Comparison of ENCODE assay signal across 9 cellular contexts in genomic region chr5:154756203-154756870, GRCh38. TPM values are rescaled to one million over a fixed set of nuclear protein-coding genes. Genes with fewer than 3 reads are reported as not detected.
DNase-seq lines count a peak whose midpoint lies in the region; ATAC-seq, FAIRE-seq and TF ChIP-seq lines count a peak whose summit lies in the region.
"Had no signal": no experiment of that assay in that cellular context is flagged by ENCODE, and none has a peak within 500 bp of the region (broad histone marks: within the 10 kb centered on the region; RNA-seq: fewer than 3 reads in every experiment).

No MANE protein-coding gene starts in this region.

- peak overlapping the region; percentile 98 for H3K27ac Mint-ChIP-seq in GM23338

- peaks cover 4% of the 10 kb centered on the region; the same call in 2 of the 3 replicates for H3K9me3 Mint-ChIP-seq in GM23338

- H3K4me3 ChIP-seq in GM23338 = peak overlapping the region; percentile 100
- peak overlapping the region; percentile 86 for H3K4me3 ChIP-seq in astrocyte of the cerebellum (ENCODE audit: low read depth, low read length)
- peak overlapping the region; percentile 93 for H3K4me3 ChIP-seq in iPS-18c (ENCODE audit: insufficient read depth, low read depth, low read length)
- peak overlapping the region; percentile 94 for H3K4me3 ChIP-seq in smooth muscle cell

- no peak for DNase-seq in GM23338 (ENCODE audit: low spot score)
- DNase-seq in T follicular helper cell (ENCODE audit: low read depth) = peak; percentile 12
- no peak for DNase-seq in astrocyte of the cerebellum (ENCODE audit: low read depth)
- DNase-seq in smooth muscle cell (lab: John Stamatoyannopoulos, UW; ENCODE audit: unreplicated experiment) = peak; percentile 29
- DNase-seq in SHP77 (lab: John Stamatoyannopoulos, UW) = no peak
- no peak for DNase-seq in RCC 7860 (ENCODE audit: low spot score)

- H4K20me1 ChIP-seq in GM23338 (replicated peaks; ENCODE audit: insufficient read depth) (peaks cover 32% of the 10 kb centered on the region), smooth muscle cell (ENCODE audit: low read depth) (peaks cover 43% of the 10 kb centered on the region)

- H3K9ac ChIP-seq in smooth muscle cell (ENCODE audit: low read depth) = peak overlapping the region; percentile 84

- no peak for FAIRE-seq in RCC 7860 (lab: Jason Lieb, UNC)
- FAIRE-seq: frontal cortex had no signal

- H3K36me3 ChIP-seq in GM23338 (ENCODE audit: insufficient read depth) (no peaks in the 10 kb centered on the region), smooth muscle cell (ENCODE audit: low read depth) (no peaks in the 10 kb centered on the region)

- in situ Hi-C loops in astrocyte of the cerebellum (cut with HindIII; ENCODE audit: low sequenced_read_pairs) = no loop called here

- H3K79me2 ChIP-seq in GM23338 (replicated peaks; ENCODE audit: insufficient read depth) (peaks cover 76% of the 10 kb centered on the region), smooth muscle cell (ENCODE audit: low read depth) (peaks cover 58% of the 10 kb centered on the region)

- H3K4me1 ChIP-seq in GM23338 (ENCODE audit: insufficient read depth) (peaks cover 53% of the 10 kb centered on the region), smooth muscle cell (ENCODE audit: low read depth) (peaks cover 28% of the 10 kb centered on the region)

- H3K4me1 Mint-ChIP-seq in GM23338 = peaks cover 49% of the 10 kb centered on the region

- H3K27ac ChIP-seq in GM23338 (ENCODE audit: low read depth) (peak overlapping the region; percentile 91), smooth muscle cell (ENCODE audit: low read depth) (peak overlapping the region; percentile 77)

- no peaks in the 10 kb centered on the region for H3K9me2 ChIP-seq in GM23338 (ENCODE audit: insufficient read depth)

- ATAC-seq in GM23338 (no peak), HG02973 (IDR thresholded peaks at IDR 0.05; ENCODE audit: unreplicated experiment) (no peak)

- H3K4me3 Mint-ChIP-seq in GM23338 = peak overlapping the region; percentile 98

- peaks cover 8% of the 10 kb centered on the region for H3K36me3 Mint-ChIP-seq in GM23338 (ENCODE audit: low read depth)

- WGBS in smooth muscle cell (ENCODE audit: low lambda C conversion rate) = under 1% methylated on average over 40 of the region's 48 CpGs

- no peak overlapping the region for H2AFZ ChIP-seq in GM23338
- peak overlapping the region; percentile 86 for H2AFZ ChIP-seq in smooth muscle cell (ENCODE audit: low read depth)

- H3K9me3 ChIP-seq in iPS-18c (ENCODE audit: control insufficient read depth, insufficient read depth, low read length) (no peaks in the 10 kb centered on the region), smooth muscle cell (replicated peaks; ENCODE audit: low read depth) (no peaks in the 10 kb centered on the region)

- peak overlapping the region; percentile 95 for H3K4me2 ChIP-seq in GM23338
- H3K4me2 ChIP-seq in smooth muscle cell = peak overlapping the region; percentile 96

- H3K27me3 ChIP-seq in GM23338 (ENCODE audit: insufficient read depth) = no peaks in the 10 kb centered on the region
- H3K27me3 ChIP-seq in smooth muscle cell (ENCODE audit: low read depth) = no peaks in the 10 kb centered on the region

- TF ChIP-seq CTCF in GM23338 (conservative IDR thresholded peaks at IDR 0.05; ENCODE audit: low read depth in 2 of 2) (no peak), astrocyte of the cerebellum (IDR thresholded peaks at IDR 0.05; ENCODE audit: low read depth, low read length, missing control alignments) (no peak), smooth muscle cell (IDR thresholded peaks at IDR 0.05; ENCODE audit: borderline replicate concordance, insufficient read depth, poor library complexity, severe bottlenecking) (no peak)

- H3F3A ChIP-seq in GM23338 (replicated peaks; ENCODE audit: low read depth) = peaks cover 12% of the 10 kb centered on the region
- H3F3A ChIP-seq in smooth muscle cell (ENCODE audit: low read depth) = peaks cover 11% of the 10 kb centered on the region

- peaks cover 9% of the 10 kb centered on the region for H3K27me3 Mint-ChIP-seq in GM23338 (ENCODE audit: insufficient read depth, low read depth, poor library complexity)

TF ChIP-seq in GM23338, 12 proteins besides CTCF, POLR2A, EP300 and RAD21:
- TF ChIP-seq ZNF114 (CRISPR knock-in tag; IDR thresholded peaks at IDR 0.05) = no peak
- TF ChIP-seq EZH2phosphoT487 (IDR thresholded peaks at IDR 0.05; ENCODE audit: unreplicated experiment) = no peak
- no peak for TF ChIP-seq ZNF462 (CRISPR knock-in tag; IDR thresholded peaks at IDR 0.05)
- TF ChIP-seq EZH2 (IDR thresholded peaks at IDR 0.05; ENCODE audit: low read depth, unreplicated experiment) = no peak
- TF ChIP-seq NANOG (IDR thresholded peaks at IDR 0.05; ENCODE audit: borderline replicate concordance) = no peak
- no peak for TF ChIP-seq ETS1 (IDR thresholded peaks at IDR 0.05)
- TF ChIP-seq POLR2AphosphoS5 (IDR thresholded peaks at IDR 0.05; ENCODE audit: low read depth) = peak; percentile 40
- no peak for TF ChIP-seq CREB1 (CRISPR knock-in tag; IDR thresholded peaks at IDR 0.05; ENCODE audit: low read depth)

RNA-seq across cellular contexts. Expression of gene LARP1, which starts 1.2 kb away (rescaled TPM):
- 267 and 302 TPM in 2 replicates for total RNA-seq in GM23338 (2014; rRNA removed; shearing (Covaris generic))
- polyA plus RNA-seq in GM23338 (2016; fragmentation: Nextera tagmentation; extraction: Ambion mirVana) = 133 and 153 TPM in 2 replicates
- total RNA-seq in smooth muscle cell = 44.1 and 44.9 TPM in 2 replicates
- 31.3 and 47.4 TPM in 2 replicates for polyA plus RNA-seq in smooth muscle cell

Comparison
In these comparisons a context has a peak if more than half of its experiments do, and no peak if none do; other contexts are left out.
1. DNase-seq: peak in T follicular helper cell (single experiment) and smooth muscle cell (single experiment); none in GM23338 (single experiment), astrocyte of the cerebellum (single experiment), SHP77 (0 of 2) and RCC 7860 (single experiment).
2. Peak in every context shown above with its lines, with median percentiles within 50 percentile points of each other: H3K4me3 ChIP-seq.